In genomic region chr1:220726634-220727033, GRCh38 we compare ENCODE assay signal across 16 cellular contexts. TPM values are rescaled to one million over a fixed set of nuclear protein-coding genes. Genes with fewer than 3 reads are reported as not detected.
DNase-seq lines count a peak whose midpoint lies in the region; ATAC-seq, FAIRE-seq and TF ChIP-seq lines count a peak whose summit lies in the region.
"Had no signal": no experiment of that assay in that cellular context is flagged by ENCODE, and none has a peak within 500 bp of the region (broad histone marks: within the 10 kb centered on the region; RNA-seq: fewer than 3 reads in every experiment).

No MANE protein-coding gene starts in this region.

- no peaks in the 10 kb centered on the region for H3K4me1 ChIP-seq in K562 (replicated peaks in 1 of 2; ENCODE audit: control insufficient read depth in 2 of 2, insufficient read depth in 2 of 2, low read length in 2 of 2)
- no peaks in the 10 kb centered on the region for H3K4me1 ChIP-seq in neural progenitor cell

- H3K9me3 Mint-ChIP-seq in neural progenitor cell, result peaks cover 2% of the 10 kb centered on the region
- no peaks in the 10 kb centered on the region for H3K9me3 Mint-ChIP-seq in T-helper 2 cell treated with Interferon-gamma antibody and Interleukin-4, amounts not matched to agents 5 μg/mL and 100 μg/mL, for 36 hours
- H3K9me3 Mint-ChIP-seq: activated naive CD4-positive, alpha-beta T cell treated with anti-CD3 and anti-CD28 coated beads, Interleukin-2, amount 50 U/mL, for 24 hours; IgD-negative memory B cell had no signal

- no peaks in the 10 kb centered on the region for H3F3A ChIP-seq in neural progenitor cell (ENCODE audit: low read depth)

- H4K20me1 ChIP-seq in K562 (replicated peaks; ENCODE audit: control insufficient read depth, insufficient read depth, low read length), result no peaks in the 10 kb centered on the region
- H4K20me1 ChIP-seq in neural progenitor cell (ENCODE audit: low read depth), result no peaks in the 10 kb centered on the region

- BruUV-seq in K562 (replicated peaks; lab: Mats Ljungman, UMichigan), result no TSS peak

- no peak overlapping the region for H3K4me3 Mint-ChIP-seq in neural progenitor cell
- no peak overlapping the region for H3K4me3 Mint-ChIP-seq in T-helper 2 cell treated with Interferon-gamma antibody and Interleukin-4, amounts not matched to agents 5 μg/mL and 100 μg/mL, for 36 hours
- H3K4me3 Mint-ChIP-seq: activated naive CD4-positive, alpha-beta T cell treated with anti-CD3 and anti-CD28 coated beads, Interleukin-2, amount 50 U/mL, for 24 hours; effector memory CD8-positive, alpha-beta T cell; IgD-negative memory B cell had no signal

- H3K9ac ChIP-seq in K562 (ENCODE audit: insufficient read depth in 1 of 2, low read depth in 2 of 2, low read length in 2 of 2), result no peak overlapping the region
- no peak overlapping the region for H3K9ac ChIP-seq in neural progenitor cell

- no peaks in the 10 kb centered on the region for H3K9me1 ChIP-seq in K562 (ENCODE audit: control insufficient read depth, insufficient read depth, low read length)

- TF ChIP-seq RAD21 in K562 (CRISPR knock-in tag; conservative IDR thresholded peaks at IDR 0.05 in 1 of 2, IDR thresholded peaks at IDR 0.05 in 1 of 2), result no peak

- no peak overlapping the region for H3K27ac Mint-ChIP-seq in neural progenitor cell
- no peak overlapping the region for H3K27ac Mint-ChIP-seq in T-helper 2 cell treated with Interferon-gamma antibody and Interleukin-4, amounts not matched to agents 5 μg/mL and 100 μg/mL, for 36 hours
- H3K27ac Mint-ChIP-seq: activated naive CD4-positive, alpha-beta T cell treated with anti-CD3 and anti-CD28 coated beads, Interleukin-2, amount 50 U/mL, for 24 hours; effector memory CD8-positive, alpha-beta T cell; IgD-negative memory B cell had no signal

- in situ Hi-C loops in K562 (cut with MboI), result no loop called here

- FAIRE-seq in K562 (lab: Jason Lieb, UNC), result no peak
- FAIRE-seq: islet of Langerhans had no signal

- no peak for TF ChIP-seq EP300 in K562 (IDR thresholded peaks at IDR 0.05; ENCODE audit: low read length)

- H3K27ac ChIP-seq in K562 (ENCODE audit: extremely low read depth, low read depth, low read length) (no peak overlapping the region), neural progenitor cell (no peak overlapping the region)
- H3K27ac ChIP-seq: ovary, SK-N-MC had no signal

- H3K4me2 ChIP-seq in K562 (ENCODE audit: insufficient read depth, low read length), result no peak overlapping the region
- no peak overlapping the region for H3K4me2 ChIP-seq in neural progenitor cell

- H3K27me3 ChIP-seq in K562 (ENCODE audit: control insufficient read depth in 2 of 2, insufficient read depth in 2 of 2, low read length in 2 of 2) (no peaks in the 10 kb centered on the region), neural progenitor cell (no peaks in the 10 kb centered on the region)
- H3K27me3 ChIP-seq: ovary had no signal

- CTCF ChIA-PET in K562 (lab: Yijun Ruan, JAX; ENCODE audit: low intra/inter-chr PET ratio), result no interaction called here

- H3K9me3 ChIP-seq in K562 (replicated peaks; ENCODE audit: control insufficient read depth, insufficient read depth, low read depth, low read length) (no peaks in the 10 kb centered on the region), neural progenitor cell (ENCODE audit: low read depth) (no peaks in the 10 kb centered on the region)
- H3K9me3 ChIP-seq: ovary had no signal

- H3K79me2 ChIP-seq in K562 (ENCODE audit: control insufficient read depth, insufficient read depth, low read length) (no peaks in the 10 kb centered on the region), neural progenitor cell (ENCODE audit: low read depth) (no peaks in the 10 kb centered on the region)

- ATAC-seq in HG02885 (IDR thresholded peaks at IDR 0.05; ENCODE audit: poor library complexity, unreplicated experiment) (peak; percentile 45), K562 (peak; percentile 74)
- ATAC-seq: effector memory CD8-positive, alpha-beta T cell had no signal

- TF ChIP-seq CTCF in K562 (IDR thresholded peaks at IDR 0.05 in 2 of 3, conservative IDR thresholded peaks at IDR 0.05 in 1 of 3; ENCODE audit: insufficient read depth in 2 of 3, low read depth in 1 of 3, low read length in 3 of 3), result peak; percentile 25 to 46 (median 36); a peak in 5 of 6 replicates
- TF ChIP-seq CTCF in neural progenitor cell (IDR thresholded peaks at IDR 0.05), result peak; percentile 45

- H3K36me3 Mint-ChIP-seq in neural progenitor cell, result no peaks in the 10 kb centered on the region
- H3K36me3 Mint-ChIP-seq in T-helper 2 cell treated with Interferon-gamma antibody and Interleukin-4, amounts not matched to agents 5 μg/mL and 100 μg/mL, for 36 hours (ENCODE audit: low read depth), result no peaks in the 10 kb centered on the region
- H3K36me3 Mint-ChIP-seq: activated naive CD4-positive, alpha-beta T cell treated with anti-CD3 and anti-CD28 coated beads, Interleukin-2, amount 50 U/mL, for 24 hours; IgD-negative memory B cell had no signal

- POLR2A ChIA-PET in K562 (lab: Yijun Ruan, JAX), result interaction anchor here (0.6 to 0.7 kb wide), 2 partner anchors 23 to 76 kb away, joined by 3 read pairs; no protein-coding TSS in a partner anchor

- H3K27me3 Mint-ChIP-seq in neural progenitor cell (ENCODE audit: insufficient read depth, low read depth), result peaks cover 2% of the 10 kb centered on the region
- peaks cover 7% of the 10 kb centered on the region for H3K27me3 Mint-ChIP-seq in T-helper 2 cell treated with Interferon-gamma antibody and Interleukin-4, amounts not matched to agents 5 μg/mL and 100 μg/mL, for 36 hours (ENCODE audit: low read depth)
- H3K27me3 Mint-ChIP-seq: activated naive CD4-positive, alpha-beta T cell treated with anti-CD3 and anti-CD28 coated beads, Interleukin-2, amount 50 U/mL, for 24 hours had no signal

- H3K36me3 ChIP-seq in K562 (ENCODE audit: control insufficient read depth, insufficient read depth, low read length) (no peaks in the 10 kb centered on the region), neural progenitor cell (no peaks in the 10 kb centered on the region)
- H3K36me3 ChIP-seq: ovary had no signal

- 2% methylated on average over 3 of the region's 3 CpGs for WGBS in K562 (ENCODE audit: insufficient coverage, low coverage, missing lambda C conversion rate)

- TF ChIP-seq POLR2A in K562 (conservative IDR thresholded peaks at IDR 0.05), result no peak

- H2AFZ ChIP-seq in K562 (ENCODE audit: low read depth, low read length) (no peak overlapping the region), neural progenitor cell (replicated peaks) (no peak overlapping the region)

- intact Hi-C loops in K562 (cut with micrococcal nuclease), result no loop called here

- peak; percentile 16 for DNase-seq in NCI-H82 (lab: John Stamatoyannopoulos, UW)
- no peak for DNase-seq in NCI-H82 treated with DMSO at 0.1 percent for 48 hours (lab: John Stamatoyannopoulos, UW; ENCODE audit: unreplicated experiment)
- DNase-seq in K562 (ENCODE audit: extremely low read depth in 1 of 4, low spot score in 3 of 4), result peak; percentile 23 to 42 (median 36)
- no peak for DNase-seq in neural progenitor cell (ENCODE audit: low spot score)
- DNase-seq in kidney tubule cell (ENCODE audit: low spot score), result no peak
- no peak for DNase-seq in T-helper 2 cell treated with Interferon-gamma antibody and Interleukin-4, amounts not matched to agents 5 μg/mL and 100 μg/mL, for 36 hours (ENCODE audit: low spot score)
- no peak for DNase-seq in NCI-H2227 (lab: John Stamatoyannopoulos, UW; ENCODE audit: unreplicated experiment)
- DNase-seq: effector memory CD8-positive, alpha-beta T cell; NCI-H345; ovary; stimulated activated CD4-positive, alpha-beta T cell treated with anti-CD3 and anti-CD28 coated beads, Interleukin-2, amount 100 ng/mL, for 24 hours had no signal

- H3K4me1 Mint-ChIP-seq in neural progenitor cell, result no peaks in the 10 kb centered on the region
- H3K4me1 Mint-ChIP-seq in T-helper 2 cell treated with Interferon-gamma antibody and Interleukin-4, amounts not matched to agents 5 μg/mL and 100 μg/mL, for 36 hours (ENCODE audit: low read depth), result peaks cover 1% of the 10 kb centered on the region

- H3K4me3 ChIP-seq in K562 (no peak overlapping the region), neural progenitor cell (no peak overlapping the region)
- H3K4me3 ChIP-seq: ovary, SK-N-MC had no signal

RNA-seq across cellular contexts. Expression of gene MTARC2, which starts 21.5 kb away (rescaled TPM):
- total RNA-seq in K562 (2011; cell fraction: chromatin; rRNA removed; ENCODE audit: low replicate concordance), result not detected in 2 replicates
- total RNA-seq in K562 (2011; cell fraction: nucleolus; rRNA removed), result not detected in 2 replicates
- not detected in 2 replicates for total RNA-seq in K562 (2011; cell fraction: nucleoplasm; rRNA removed)
- total RNA-seq in K562 (2014; rRNA removed), result not detected in 2 replicates
- total RNA-seq in K562 (2014; rRNA removed; fragmentation: Illumina TruSeq; extraction: Trizol), result not detected in 2 replicates
- total RNA-seq in K562 (2015; rRNA removed; fragmentation: Illumina TruSeq; extraction: Trizol), result not detected in 2 replicates
- total RNA-seq in K562 (2021), result 0.11 and 0.35 TPM in 2 replicates
- polyA plus RNA-seq in K562 (2011; rRNA removed), result not detected in 2 replicates
- not detected in 2 replicates for polyA plus RNA-seq in K562 (2011; cell fraction: cytosol; rRNA removed)
- not detected in 2 replicates for polyA plus RNA-seq in K562 (2011; cell fraction: nucleus; rRNA removed)
- polyA plus RNA-seq in K562 (2012), result 0.11 TPM in 1 of 2 replicates, not detected in the other
- not detected in 2 replicates for polyA plus RNA-seq in K562 (2014; fragmentation: Illumina TruSeq; extraction: Trizol)
- under 1 TPM in 1 of 2 experiments, not detected in 1; 0.03 TPM for polyA plus RNA-seq in K562 (2014; fragmentation: Nextera tagmentation; extraction: Ambion mirVana)
- polyA plus RNA-seq in K562 (2014; rRNA removed), result not detected in 2 replicates
- polyA minus RNA-seq in K562 (2011; rRNA and poly(A)+ RNA removed), result not detected in 2 replicates
- not detected in 2 replicates for polyA minus RNA-seq in K562 (2011; cell fraction: cytosol; rRNA and poly(A)+ RNA removed)
- not detected in 2 replicates for polyA minus RNA-seq in K562 (2011; cell fraction: nucleus; rRNA and poly(A)+ RNA removed)
- total RNA-seq in neural progenitor cell (ENCODE audit: low replicate concordance), result not detected in 2 replicates

RNA-seq across cellular contexts. Expression of gene C1orf115, which starts 36.5 kb away (rescaled TPM):
- not detected in 2 replicates for total RNA-seq in K562 (2011; cell fraction: chromatin; rRNA removed; ENCODE audit: low replicate concordance)
- not detected in 2 replicates for total RNA-seq in K562 (2011; cell fraction: nucleolus; rRNA removed)
- total RNA-seq in K562 (2011; cell fraction: nucleoplasm; rRNA removed), result not detected in 2 replicates
- not detected in 2 replicates for total RNA-seq in K562 (2014; rRNA removed)
- not detected in 2 replicates for total RNA-seq in K562 (2014; rRNA removed; fragmentation: Illumina TruSeq; extraction: Trizol)
- not detected in 2 replicates for total RNA-seq in K562 (2015; rRNA removed; fragmentation: Illumina TruSeq; extraction: Trizol)
- total RNA-seq in K562 (2021), result 0.09 TPM in 1 of 2 replicates, not detected in the other
- polyA plus RNA-seq in K562 (2011; rRNA removed), result not detected in 2 replicates
- polyA plus RNA-seq in K562 (2011; cell fraction: cytosol; rRNA removed), result not detected in 2 replicates
- polyA plus RNA-seq in K562 (2011; cell fraction: nucleus; rRNA removed), result not detected in 2 replicates
- not detected in 2 replicates for polyA plus RNA-seq in K562 (2012)
- polyA plus RNA-seq in K562 (2014; fragmentation: Illumina TruSeq; extraction: Trizol), result not detected in 2 replicates
- polyA plus RNA-seq in K562 (2014; fragmentation: Nextera tagmentation; extraction: Ambion mirVana), result not detected
- polyA plus RNA-seq in K562 (2014; rRNA removed), result not detected in 2 replicates
- polyA minus RNA-seq in K562 (2011; rRNA and poly(A)+ RNA removed), result not detected in 2 replicates
- not detected in 2 replicates for polyA minus RNA-seq in K562 (2011; cell fraction: cytosol; rRNA and poly(A)+ RNA removed)
- not detected in 2 replicates for polyA minus RNA-seq in K562 (2011; cell fraction: nucleus; rRNA and poly(A)+ RNA removed)
- total RNA-seq in neural progenitor cell (ENCODE audit: low replicate concordance), result 6.2 and 6.8 TPM in 2 replicates

Comparison
In these comparisons a context has a peak if more than half of its experiments do, and no peak if none do; other contexts are left out.
1. DNase-seq: peak in NCI-H82 (single experiment) and K562 (4 of 4); none in NCI-H82 treated with DMSO at 0.1 percent for 48 hours (single experiment), neural progenitor cell (single experiment), kidney tubule cell (single experiment), T-helper 2 cell treated with Interferon-gamma antibody and Interleukin-4, amounts not matched to agents 5 μg/mL and 100 μg/mL, for 36 hours (single experiment) and NCI-H2227 (single experiment).